8 cellular contexts compared by ENCODE assay signal in genomic region chr11:110431212-110432073, GRCh38. TPM values are rescaled to one million over a fixed set of nuclear protein-coding genes. Genes with fewer than 3 reads are reported as not detected.
A peak's percentile ranks its signal among the peaks of the same experiment; 100 is the strongest.
DNase-seq lines count a peak whose midpoint lies in the region; ATAC-seq and TF ChIP-seq lines count a peak whose summit lies in the region.

No MANE protein-coding gene starts in this region.

- DNase-seq in DMS79 treated with DMSO at 0.1 percent for 48 hours (lab: John Stamatoyannopoulos, UW) (peak; percentile 84), left lung (no peak), tibial artery (no peak), DMS114 treated with DMSO at 0.1 percent for 48 hours (lab: John Stamatoyannopoulos, UW; ENCODE audit: unreplicated experiment) (no peak), NCI-H187 (lab: John Stamatoyannopoulos, UW) (no peak)
- no peak for DNase-seq in activated naive CD8-positive, alpha-beta T cell treated with anti-CD3 and anti-CD28 coated beads for 36 hours

- H3K4me3 ChIP-seq in HUES48 (ENCODE audit: low read depth, low read length) = peak overlapping the region; percentile 82
- H3K4me3 ChIP-seq in left lung = peak overlapping the region; percentile 80
- peak overlapping the region; percentile 84 to 87 for H3K4me3 ChIP-seq in tibial artery

- no peak overlapping the region for H3K9ac ChIP-seq in HUES48 (ENCODE audit: low read depth, low read length)

- H3K4me1 Mint-ChIP-seq in activated naive CD8-positive, alpha-beta T cell treated with anti-CD3 and anti-CD28 coated beads for 36 hours = peaks cover 45% of the 10 kb centered on the region

- no peaks in the 10 kb centered on the region for H3K27me3 Mint-ChIP-seq in activated naive CD8-positive, alpha-beta T cell treated with anti-CD3 and anti-CD28 coated beads for 36 hours

- no peaks in the 10 kb centered on the region for H3K9me3 Mint-ChIP-seq in activated naive CD8-positive, alpha-beta T cell treated with anti-CD3 and anti-CD28 coated beads for 36 hours

- H3K36me3 ChIP-seq in HUES48 (ENCODE audit: control insufficient read depth, insufficient read depth, low read length) (no peaks in the 10 kb centered on the region), left lung (no peaks in the 10 kb centered on the region), tibial artery (no peaks in the 10 kb centered on the region)

- H3K27ac ChIP-seq in HUES48 (ENCODE audit: low read depth, low read length) (no peak overlapping the region), left lung (peak overlapping the region in 1 of 2 donors; percentile 87), tibial artery (peak overlapping the region in 1 of 2 donors; percentile 92)

- peak overlapping the region; percentile 98 for H3K4me3 Mint-ChIP-seq in activated naive CD8-positive, alpha-beta T cell treated with anti-CD3 and anti-CD28 coated beads for 36 hours

- H3K4me1 ChIP-seq in HUES48 (ENCODE audit: control insufficient read depth, insufficient read depth, low read length) (peaks cover 23% of the 10 kb centered on the region), left lung (peaks cover 14 to 44% of the 10 kb centered on the region in 2 donors), tibial artery (peaks cover 0 to 44% (median 14%) of the 10 kb centered on the region in 4 donors)

- H3K27ac Mint-ChIP-seq in activated naive CD8-positive, alpha-beta T cell treated with anti-CD3 and anti-CD28 coated beads for 36 hours = peak overlapping the region; percentile 93

- intact Hi-C loops in left lung (cut with DNase I) = loop anchor here in 1 of 2 donors (5.0 to 10.0 kb wide), 2 partner anchors 57 to 229 kb away; no protein-coding TSS in a partner anchor
- intact Hi-C loops in tibial artery (cut with DNase I; ENCODE audit: low total_unique reads) = loop anchor here (5.0 kb wide), 1 partner anchor 339 kb away; the partner anchor contains the start of gene ZC3H12C

- H3K36me3 Mint-ChIP-seq in activated naive CD8-positive, alpha-beta T cell treated with anti-CD3 and anti-CD28 coated beads for 36 hours = peaks cover 2% of the 10 kb centered on the region

- peaks cover 4% of the 10 kb centered on the region; the same call in 1 of the 2 replicates for H3K27me3 ChIP-seq in HUES48 (ENCODE audit: control insufficient read depth, insufficient read depth, low read length)
- no peaks in the 10 kb centered on the region for H3K27me3 ChIP-seq in left lung
- no peaks in the 10 kb centered on the region for H3K27me3 ChIP-seq in tibial artery

- H3K9me3 ChIP-seq in HUES48 (ENCODE audit: control insufficient read depth, insufficient read depth, low read length) (no peaks in the 10 kb centered on the region), left lung (no peaks in the 10 kb centered on the region), tibial artery (no peaks in the 10 kb centered on the region)

- TF ChIP-seq CTCF in left lung (IDR thresholded peaks at IDR 0.05) = no peak
- no peak for TF ChIP-seq CTCF in tibial artery (IDR thresholded peaks at IDR 0.05)

- no peak for ATAC-seq in left lung
- no peak for ATAC-seq in GM18519 (IDR thresholded peaks at IDR 0.05; ENCODE audit: low FRiP score, unreplicated experiment)

RNA-seq across cellular contexts. Expression of gene FDX1, which starts 1.7 kb away (rescaled TPM):
- 10 to 100 TPM; 18.2 to 19.2 TPM for total RNA-seq in activated naive CD8-positive, alpha-beta T cell treated with anti-CD3 and anti-CD28 coated beads for 36 hours
- total RNA-seq in left lung = 10 to 100 TPM; 17.2 to 19.0 TPM
